8 cellular contexts compared by ENCODE assay signal in the genomic region with DNA sequence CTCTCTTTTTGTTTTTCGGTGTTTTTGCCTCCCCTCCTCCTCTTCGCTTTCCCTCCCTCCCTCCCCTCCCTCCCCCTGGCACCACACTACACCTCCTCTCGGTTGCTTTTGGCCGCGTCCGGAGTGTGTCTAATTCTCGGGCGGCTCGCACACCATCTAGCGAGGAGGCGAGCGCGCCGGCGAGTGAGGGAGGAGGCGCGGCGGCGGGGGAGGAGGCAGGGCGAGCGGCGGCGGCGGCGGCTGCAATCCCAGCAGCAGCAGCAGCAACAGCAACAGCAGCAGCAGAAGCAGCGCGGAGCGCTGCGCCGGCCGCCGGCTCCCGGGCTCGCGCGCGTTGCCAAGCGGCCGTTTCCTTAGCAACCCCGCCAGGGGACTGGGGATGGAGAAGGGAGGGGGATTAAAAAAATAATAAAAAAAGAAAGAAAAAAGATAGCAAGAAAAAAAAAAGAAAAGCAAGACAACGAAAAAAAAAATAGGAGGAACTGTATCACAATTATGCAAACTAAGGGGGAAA. TPM values are rescaled to one million over a fixed set of nuclear protein-coding genes. Genes with fewer than 3 reads are reported as not detected.
DNase-seq lines count a peak whose midpoint lies in the region; ATAC-seq, FAIRE-seq and TF ChIP-seq lines count a peak whose summit lies in the region.

No MANE protein-coding gene starts in this region.

- peak overlapping the region; percentile 94 for H3K4me3 ChIP-seq in cardiac muscle cell

- H3K4me1 ChIP-seq in cardiac muscle cell (ENCODE audit: low read depth): no peaks in the 10 kb centered on the region

- H3K27ac ChIP-seq in RWPE1: peak overlapping the region; percentile 85
- H3K27ac ChIP-seq in cardiac muscle cell: peak overlapping the region; percentile 70

- DNase-seq in ELF-1 (ENCODE audit: low read depth, low spot score) (peak; percentile 91), H4 (ENCODE audit: low spot score) (peak; percentile 95), LHCN-M2 (ENCODE audit: low read depth) (peak; percentile 96), RWPE1 (ENCODE audit: low spot score) (peak; percentile 59), amniotic stem cell (lab: John Stamatoyannopoulos, UW) (peak; percentile 90), cardiac muscle cell (ENCODE audit: low read depth in 1 of 2, low spot score in 1 of 2) (peak; percentile 90 to 97), omental fat pad (ENCODE audit: low spot score) (peak; percentile 51), urothelium cell line (ENCODE audit: low spot score) (peak; percentile 73)

- no peaks in the 10 kb centered on the region for H3K36me3 ChIP-seq in cardiac muscle cell

- H3K27me3 ChIP-seq in cardiac muscle cell: peaks cover 53% of the 10 kb centered on the region

- peak; percentile 29; the same call in 1 of the 2 replicates for TF ChIP-seq CTCF in RWPE1 (conservative IDR thresholded peaks at IDR 0.05; ENCODE audit: low read depth)
- TF ChIP-seq CTCF in cardiac muscle cell (IDR thresholded peaks at IDR 0.05; ENCODE audit: low read depth, low read length): no peak
- TF ChIP-seq CTCF in omental fat pad (IDR thresholded peaks at IDR 0.05): no peak

- FAIRE-seq in urothelium cell line (lab: Jason Lieb, UNC): no peak

- H3K9me3 ChIP-seq in cardiac muscle cell (ENCODE audit: low read depth): no peaks in the 10 kb centered on the region

- CTCF ChIA-PET in RWPE1 (lab: Yijun Ruan, JAX): interaction anchor here (0.6 to 0.7 kb wide), 3 partner anchors 10 to 164 kb away, joined by 3 to 7 read pairs (median 3); no protein-coding TSS in a partner anchor

- peak; percentile 65 for ATAC-seq in omental fat pad (ENCODE audit: low FRiP score)

- POLR2A ChIA-PET in RWPE1 (lab: Yijun Ruan, JAX; ENCODE audit: low non-redundant PET): no interaction called here

RNA-seq across cellular contexts. Expression of gene NEGR1, which starts 0.4 kb away (rescaled TPM):
- total RNA-seq in H4 (2014; rRNA removed; shearing (Covaris generic)): 1.8 and 3.0 TPM in 2 replicates
- 6.5 and 8.8 TPM in 2 replicates for total RNA-seq in LHCN-M2 (2014; rRNA removed)
- polyA plus RNA-seq in LHCN-M2 (2012): 15.5 TPM
- 0.06 and 0.28 TPM in 2 replicates for total RNA-seq in cardiac muscle cell
- polyA plus RNA-seq in cardiac muscle cell: 0.20 and 0.35 TPM in 2 replicates
- total RNA-seq in omental fat pad: 10 to 100 TPM; 14.5 to 50.8 (median 29.1) TPM

Comparison
In these comparisons a context has a peak if more than half of its experiments do, and no peak if none do; other contexts are left out.
1. Peak in every context shown above with its lines: DNase-seq, ATAC-seq, H3K4me3 ChIP-seq and H3K27ac ChIP-seq.